In the genomic region with DNA sequence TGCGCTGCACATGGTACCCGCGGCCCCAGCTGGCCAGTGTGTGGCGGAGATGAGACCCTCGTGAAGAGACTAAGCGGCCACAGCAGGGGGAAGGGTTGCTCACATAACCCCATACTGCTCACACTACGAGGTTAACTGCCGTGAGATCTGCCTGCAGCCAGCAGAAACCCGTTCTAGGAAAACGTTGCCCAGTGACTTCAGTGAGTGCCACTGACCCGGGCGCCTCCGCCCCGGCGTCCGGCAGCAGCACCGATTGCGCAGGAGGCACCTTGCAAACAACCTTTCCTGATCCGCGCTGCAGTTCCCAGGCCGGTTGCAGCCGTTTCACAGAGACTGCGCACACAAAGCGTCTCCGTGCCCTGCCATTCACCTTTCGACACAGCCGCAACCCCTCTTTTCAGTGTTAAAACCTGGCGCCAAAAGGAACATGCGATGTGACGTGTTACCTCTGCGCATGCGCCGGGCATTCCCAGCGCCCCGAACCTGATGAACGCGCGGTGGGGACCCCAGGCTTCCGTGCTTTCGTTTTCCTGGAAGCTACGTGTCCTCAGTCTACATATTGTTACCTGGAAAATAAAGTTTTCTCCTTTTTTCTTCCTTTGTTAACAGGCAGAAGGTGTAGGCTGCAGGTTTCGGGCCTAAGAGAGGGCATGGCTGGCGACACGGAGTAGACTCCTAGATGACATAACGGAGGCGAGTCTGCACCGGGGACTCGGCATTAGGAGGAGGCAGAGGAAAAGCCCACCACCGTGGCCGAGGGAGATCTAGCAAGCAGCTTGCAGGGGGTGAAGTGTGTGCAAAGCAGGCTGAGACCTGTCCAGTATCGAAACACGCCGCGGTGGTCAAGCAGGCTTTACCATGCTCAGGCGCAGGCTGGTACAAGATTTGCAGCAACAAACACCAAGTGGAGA, we compare ENCODE assay signal across 8 cellular contexts. TPM values are rescaled to one million over a fixed set of nuclear protein-coding genes. Genes with fewer than 3 reads are reported as not detected.
DNase-seq lines count a peak whose midpoint lies in the region; ATAC-seq and TF ChIP-seq lines count a peak whose summit lies in the region.

No MANE protein-coding gene starts in this region.

- H3K9me3 ChIP-seq in Karpas-422 (ENCODE audit: low read length) (no peaks in the 10 kb centered on the region), SK-N-MC (ENCODE audit: low read depth, low read length) (no peaks in the 10 kb centered on the region), upper lobe of right lung (no peaks in the 10 kb centered on the region)

- no peaks in the 10 kb centered on the region for H3K9me2 ChIP-seq in Karpas-422 (replicated peaks; ENCODE audit: insufficient read depth, low read length)

- peaks cover 49% of the 10 kb centered on the region for H3K4me1 Mint-ChIP-seq in activated naive CD4-positive, alpha-beta T cell treated with anti-CD3 and anti-CD28 coated beads, Interleukin-2, amount 50 U/mL, for 24 hours

- intact Hi-C loops in cardiac septum (cut with DNase I) = no loop called here
- intact Hi-C loops in posterior cingulate gyrus (cut with DNase I) = no loop called here
- intact Hi-C loops in upper lobe of right lung (cut with DNase I) = no loop called here

- no peaks in the 10 kb centered on the region for H3K27me3 ChIP-seq in Karpas-422 (ENCODE audit: low read length)
- no peaks in the 10 kb centered on the region for H3K27me3 ChIP-seq in upper lobe of right lung

- peak overlapping the region; percentile 90 for H3K4me3 Mint-ChIP-seq in activated naive CD4-positive, alpha-beta T cell treated with anti-CD3 and anti-CD28 coated beads, Interleukin-2, amount 50 U/mL, for 24 hours

- peaks cover 94% of the 10 kb centered on the region for H3K79me2 ChIP-seq in Karpas-422 (ENCODE audit: low read length)

- peaks cover 43% of the 10 kb centered on the region for H3K4me1 ChIP-seq in Karpas-422 (ENCODE audit: low read length)
- peaks cover 18% of the 10 kb centered on the region for H3K4me1 ChIP-seq in upper lobe of right lung

- peak overlapping the region; percentile 50; the same call in 1 of the 2 replicates for H2AFZ ChIP-seq in Karpas-422 (ENCODE audit: low read length)

- TF ChIP-seq CTCF in upper lobe of right lung (IDR thresholded peaks at IDR 0.05) = no peak

- peak; percentile 52 for DNase-seq in DMS153 (lab: John Stamatoyannopoulos, UW)
- DNase-seq in Karpas-422 = peak; percentile 95
- no peak for DNase-seq in SK-N-MC (ENCODE audit: low read depth, low spot score)
- peak; percentile 79 for DNase-seq in cardiac septum (ENCODE audit: low spot score)
- peak; percentile 38 to 95 (median 65) for DNase-seq in posterior cingulate gyrus
- peak; percentile 87 for DNase-seq in upper lobe of right lung

- no peaks in the 10 kb centered on the region for H3K9me3 Mint-ChIP-seq in activated naive CD4-positive, alpha-beta T cell treated with anti-CD3 and anti-CD28 coated beads, Interleukin-2, amount 50 U/mL, for 24 hours

- no peaks in the 10 kb centered on the region for H4K20me1 ChIP-seq in Karpas-422 (ENCODE audit: insufficient read depth, low read depth, low read length)

- ATAC-seq in GM21619 (IDR thresholded peaks at IDR 0.05; ENCODE audit: unreplicated experiment) (peak; percentile 74), upper lobe of right lung (peak; percentile 88)

- peak overlapping the region; percentile 91 for H3K27ac Mint-ChIP-seq in activated naive CD4-positive, alpha-beta T cell treated with anti-CD3 and anti-CD28 coated beads, Interleukin-2, amount 50 U/mL, for 24 hours

- peak overlapping the region; percentile 79 for H3K27ac ChIP-seq in Karpas-422 (ENCODE audit: low read length)
- H3K27ac ChIP-seq in SK-N-MC = no peak overlapping the region
- peak overlapping the region; percentile 75 for H3K27ac ChIP-seq in upper lobe of right lung

- no peaks in the 10 kb centered on the region for H3K27me3 Mint-ChIP-seq in activated naive CD4-positive, alpha-beta T cell treated with anti-CD3 and anti-CD28 coated beads, Interleukin-2, amount 50 U/mL, for 24 hours

- H3K4me2 ChIP-seq in Karpas-422 (ENCODE audit: low read depth, low read length, poor library complexity, severe bottlenecking) = peak overlapping the region; percentile 98

- peak overlapping the region; percentile 82 for H3K4me3 ChIP-seq in Karpas-422 (ENCODE audit: low read length)
- peak overlapping the region; percentile 67 for H3K4me3 ChIP-seq in SK-N-MC
- H3K4me3 ChIP-seq in upper lobe of right lung = peak overlapping the region; percentile 58

- no peaks in the 10 kb centered on the region for H3K36me3 Mint-ChIP-seq in activated naive CD4-positive, alpha-beta T cell treated with anti-CD3 and anti-CD28 coated beads, Interleukin-2, amount 50 U/mL, for 24 hours

- H3K9ac ChIP-seq in Karpas-422 (ENCODE audit: low read length) (peak overlapping the region; percentile 83), SK-N-MC (ENCODE audit: insufficient read length) (no peak overlapping the region)

- H3K36me3 ChIP-seq in Karpas-422 (ENCODE audit: insufficient read depth, low read length) (0 out of 2 replicates have a peak, but pooled peaks cover 8% of the 10 kb centered on the region), SK-N-MC (ENCODE audit: insufficient read depth, low read length) (no peaks in the 10 kb centered on the region), upper lobe of right lung (no peaks in the 10 kb centered on the region)

RNA-seq across cellular contexts. Expression of a gene that starts 8.9 kb away (rescaled TPM):
- total RNA-seq in Karpas-422 (2014; rRNA removed; shearing (Covaris generic); ENCODE audit: low replicate concordance) = 36.7 and 43.2 TPM in 2 replicates
- total RNA-seq in cardiac septum = 44.2 TPM
- total RNA-seq in upper lobe of right lung = 57.6 TPM
